In the genomic region with DNA sequence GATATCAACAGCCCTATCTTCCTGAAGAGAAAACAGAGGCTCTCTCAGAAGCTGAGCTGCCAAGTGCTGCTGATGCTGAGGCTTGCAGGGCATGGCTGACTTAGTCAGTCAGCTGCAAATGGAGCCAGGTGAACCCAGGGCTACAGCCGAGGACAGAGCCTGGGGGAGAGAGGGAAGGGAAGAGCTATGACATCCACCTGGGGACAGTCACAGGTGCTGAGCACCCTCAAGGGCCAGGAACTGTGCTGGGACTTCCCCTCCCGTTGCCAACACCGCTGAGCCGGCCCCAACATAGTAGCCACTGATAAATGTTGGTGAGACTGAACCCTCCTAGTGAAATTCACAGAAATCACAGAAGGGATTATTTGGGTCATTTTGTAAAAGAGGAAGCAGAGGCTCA, we compare ENCODE assay signal across 32 cellular contexts. TPM values are rescaled to one million over a fixed set of nuclear protein-coding genes. Genes with fewer than 3 reads are reported as not detected.
"Had no signal": no experiment of that assay in that cellular context is flagged by ENCODE, and none has a peak within 500 bp of the region (broad histone marks: within the 10 kb centered on the region; RNA-seq: fewer than 3 reads in every experiment).

No MANE protein-coding gene starts in this region.

- H3K4me1 ChIP-seq: Peyer's patch, SJSA1 had no signal

- DNase-seq: Karpas-422, KBM-7, MM.1S, NCI-H1048, NCI-H1092 treated with DMSO at 0.1 percent for 48 hours, NCI-H1105 treated with DMSO at 0.1 percent for 48 hours, NCI-H1417, NCI-H1436, NCI-H146, NCI-H1694, NCI-H187, NCI-H2029, NCI-H2081, NCI-H2171 treated with DMSO at 0.1 percent for 48 hours, NCI-H2227 treated with DMSO at 0.1 percent for 48 hours, NCI-H345, NCI-H446, NCI-H510A treated with DMSO at 0.1 percent for 48 hours, NCI-H524 treated with DMSO at 0.1 percent for 48 hours, NCI-H526 treated with DMSO at 0.1 percent for 48 hours, NCI-H774, OCI-M1, PC-3, Peyer's patch, Right ventricle myocardium superior, RPMI8226, SHP77 treated with DMSO at 0.1 percent for 48 hours, SK-N-SH, SW 1271 had no signal

- H3K9me3 ChIP-seq: Peyer's patch, SJSA1, SK-N-SH had no signal

- H3K27me3 ChIP-seq: Peyer's patch, SJSA1 had no signal

- H3K9ac ChIP-seq: KMS-11, SK-N-SH had no signal

- H3K36me3 ChIP-seq: Peyer's patch, SJSA1 had no signal

- ATAC-seq: PC-3 had no signal

- H3K4me2 ChIP-seq: KMS-11, SK-N-SH had no signal

- H3K27ac ChIP-seq: KMS-11, Peyer's patch, SJSA1 had no signal

- H3K4me3 ChIP-seq: Peyer's patch, SJSA1 had no signal

RNA-seq across cellular contexts. Expression of a gene that starts 6.7 kb away (rescaled TPM):
- total RNA-seq: LHCN-M2, PC-3, Right ventricle myocardium superior, SJSA1 had no signal
